In genomic region chr16:18801197-18801972, GRCh38 we compare ENCODE assay signal across 8 cellular contexts. TPM values are rescaled to one million over a fixed set of nuclear protein-coding genes. Genes with fewer than 3 reads are reported as not detected.
DNase-seq lines count a peak whose midpoint lies in the region; ATAC-seq and TF ChIP-seq lines count a peak whose summit lies in the region.

TSS of gene ARL6IP1 (minus strand) at chr16:18801549. CDS start at chr16:18801466, 83 bp downstream.

- H3K4me1 ChIP-seq in CD4-positive, CD25-positive, alpha-beta regulatory T cell (ENCODE audit: control insufficient read depth, insufficient read depth, low read length, poor library complexity, severe bottlenecking): peaks cover 65% of the 10 kb centered on the region
- H3K4me1 ChIP-seq in duodenal mucosa (ENCODE audit: control insufficient read depth in 1 of 2, insufficient read depth in 2 of 2, low read length in 2 of 2): peaks cover 16 to 20% of the 10 kb centered on the region in 2 donors

- H3K9me3 ChIP-seq in CD4-positive, CD25-positive, alpha-beta regulatory T cell (ENCODE audit: control insufficient read depth in 2 of 2, low read length in 2 of 2): no peaks in the 10 kb centered on the region
- H3K9me3 ChIP-seq in duodenal mucosa (ENCODE audit: control insufficient read depth in 1 of 2, low read length in 2 of 2): no peaks in the 10 kb centered on the region

- peak; percentile 93 to 96 for ATAC-seq in CD4-positive, CD25-positive, alpha-beta regulatory T cell (ENCODE audit: low read depth in 2 of 2)
- ATAC-seq in GM19397 (IDR thresholded peaks at IDR 0.05; ENCODE audit: unreplicated experiment): peak; percentile 94
- ATAC-seq in HG03575 (IDR thresholded peaks at IDR 0.05; ENCODE audit: extremely low read depth, insufficient number of reproducible peaks, low FRiP score, unreplicated experiment): peak; percentile 77

- TF ChIP-seq CTCF in lower leg skin (IDR thresholded peaks at IDR 0.05): peak in 1 of 3 donors; percentile 98

- 0% methylated on average over 53 to 54 of the region's 75 CpGs for WGBS in lower leg skin, 2 donors

- DNase-seq in CD4-positive, CD25-positive, alpha-beta regulatory T cell: peak; percentile 98 to 100 (median 99)
- DNase-seq in NCI-H82 treated with DMSO at 0.1 percent for 48 hours (lab: John Stamatoyannopoulos, UW; ENCODE audit: unreplicated experiment) (peak; percentile 97), lower leg skin (ENCODE audit: low spot score in 2 of 2) (peak; percentile 99 to 100)
- DNase-seq in activated CD4-positive, alpha-beta memory T cell treated with anti-CD3 and anti-CD28 coated beads, Interleukin-2, amount 10 ng/mL, durations not matched to agents 7 days and 5 days: peak; percentile 99
- DNase-seq in stimulated activated CD4-positive, alpha-beta T cell treated with anti-CD3 and anti-CD28 coated beads, TNF-alpha, amount 100 ng/mL, for 1 hour (ENCODE audit: low read depth in 3 of 3, low spot score in 1 of 3): peak; percentile 95 to 98 (median 98)

- H3K27ac ChIP-seq in CD4-positive, CD25-positive, alpha-beta regulatory T cell (ENCODE audit: insufficient read depth, low read length, poor library complexity, severe bottlenecking): peak within 1 kb of the TSS; percentile 84
- H3K27ac ChIP-seq in duodenal mucosa (ENCODE audit: low read depth, low read length): peak within 1 kb of the TSS; percentile 90

- peaks cover 13% of the 10 kb centered on the region for H3K36me3 ChIP-seq in CD4-positive, CD25-positive, alpha-beta regulatory T cell (ENCODE audit: control insufficient read depth, insufficient read depth, low read length)
- H3K36me3 ChIP-seq in duodenal mucosa (ENCODE audit: control insufficient read depth in 1 of 2, insufficient read depth in 2 of 2, low read length in 2 of 2): peaks cover 8 to 15% of the 10 kb centered on the region in 2 donors

- H3K9me3 Mint-ChIP-seq in CD4-positive, CD25-positive, alpha-beta regulatory T cell: no peaks in the 10 kb centered on the region
- H3K9me3 Mint-ChIP-seq in activated CD4-positive, alpha-beta memory T cell treated with anti-CD3 and anti-CD28 coated beads, Interleukin-2, amount 10 ng/mL, durations not matched to agents 7 days and 5 days: no peaks in the 10 kb centered on the region

- peak within 1 kb of the TSS; percentile 86 for H3K4me3 ChIP-seq in CD4-positive, CD25-positive, alpha-beta regulatory T cell (ENCODE audit: low read depth, low read length)
- H3K4me3 ChIP-seq in duodenal mucosa (ENCODE audit: low read depth in 1 of 2, low read length in 2 of 2): peak within 1 kb of the TSS; percentile 87 to 97
- peak within 1 kb of the TSS; percentile 90 for H3K4me3 ChIP-seq in lower leg skin (ENCODE audit: low read depth, poor library complexity, severe bottlenecking)

- no peaks in the 10 kb centered on the region for H3K27me3 Mint-ChIP-seq in CD4-positive, CD25-positive, alpha-beta regulatory T cell
- no peaks in the 10 kb centered on the region for H3K27me3 Mint-ChIP-seq in activated CD4-positive, alpha-beta memory T cell treated with anti-CD3 and anti-CD28 coated beads, Interleukin-2, amount 10 ng/mL, durations not matched to agents 7 days and 5 days

- H3K27ac Mint-ChIP-seq in CD4-positive, CD25-positive, alpha-beta regulatory T cell: peak within 1 kb of the TSS; percentile 97 to 98 (median 97)
- H3K27ac Mint-ChIP-seq in activated CD4-positive, alpha-beta memory T cell treated with anti-CD3 and anti-CD28 coated beads, Interleukin-2, amount 10 ng/mL, durations not matched to agents 7 days and 5 days: peak within 1 kb of the TSS; percentile 98

- H3K4me1 Mint-ChIP-seq in CD4-positive, CD25-positive, alpha-beta regulatory T cell: peaks cover 37 to 69% (median 53%) of the 10 kb centered on the region in 4 donors
- H3K4me1 Mint-ChIP-seq in activated CD4-positive, alpha-beta memory T cell treated with anti-CD3 and anti-CD28 coated beads, Interleukin-2, amount 10 ng/mL, durations not matched to agents 7 days and 5 days: peaks cover 81% of the 10 kb centered on the region

- intact Hi-C loops in lower leg skin (cut with DNase I; ENCODE audit: low total_unique reads): loop anchor here (5.0 kb wide), 1 partner anchor 166 kb away; no protein-coding TSS in a partner anchor

- peak in 1 of 2 donors; percentile 92 for TF ChIP-seq POLR2A in lower leg skin (IDR thresholded peaks at IDR 0.05)

- CTCF ChIA-PET in activated CD4-positive, alpha-beta memory T cell treated with anti-CD3 and anti-CD28 coated beads, Interleukin-2, amount 10 ng/mL, durations not matched to agents 7 days and 5 days (lab: Charles Lee): interaction anchor here (0.6 to 9.0 kb wide), 21 partner anchors 8 to 318 kb away, joined by 3 to 144 read pairs (median 5); partner anchors contain the start of gene RPS15A

- H3K36me3 Mint-ChIP-seq in CD4-positive, CD25-positive, alpha-beta regulatory T cell: peaks cover 15% of the 10 kb centered on the region
- H3K36me3 Mint-ChIP-seq in activated CD4-positive, alpha-beta memory T cell treated with anti-CD3 and anti-CD28 coated beads, Interleukin-2, amount 10 ng/mL, durations not matched to agents 7 days and 5 days (ENCODE audit: low read depth): peaks cover 65% of the 10 kb centered on the region

- peak within 1 kb of the TSS; percentile 88 to 97 for H3K9ac ChIP-seq in duodenal mucosa (ENCODE audit: low read depth in 1 of 2, low read length in 2 of 2)

- H3K27me3 ChIP-seq in CD4-positive, CD25-positive, alpha-beta regulatory T cell (ENCODE audit: control insufficient read depth, insufficient read depth, low read length): no peaks in the 10 kb centered on the region
- no peaks in the 10 kb centered on the region for H3K27me3 ChIP-seq in duodenal mucosa (ENCODE audit: control insufficient read depth in 1 of 2, insufficient read depth in 2 of 2, low read length in 2 of 2)

- POLR2A ChIA-PET in activated CD4-positive, alpha-beta memory T cell treated with anti-CD3 and anti-CD28 coated beads, Interleukin-2, amount 10 ng/mL, durations not matched to agents 7 days and 5 days (lab: Charles Lee): interaction anchor here (0.6 to 9.1 kb wide), 24 partner anchors 8 to 1432 kb away, joined by 3 to 398 read pairs (median 5); partner anchors contain the start of genes COQ7, RPS15A, SMG1 and VPS35L

- H3K4me3 Mint-ChIP-seq in CD4-positive, CD25-positive, alpha-beta regulatory T cell: peak within 1 kb of the TSS; percentile 95 to 99 (median 96)
- peak within 1 kb of the TSS; percentile 96 for H3K4me3 Mint-ChIP-seq in activated CD4-positive, alpha-beta memory T cell treated with anti-CD3 and anti-CD28 coated beads, Interleukin-2, amount 10 ng/mL, durations not matched to agents 7 days and 5 days

RNA-seq across cellular contexts. Expression of gene ARL6IP1, which starts in this region (rescaled TPM):
- total RNA-seq in CD4-positive, CD25-positive, alpha-beta regulatory T cell: 110 TPM
- polyA plus RNA-seq in CD4-positive, CD25-positive, alpha-beta regulatory T cell: 100 to 1,000 TPM; 279 to 374 (median 304) TPM
- total RNA-seq in activated CD4-positive, alpha-beta memory T cell treated with anti-CD3 and anti-CD28 coated beads, Interleukin-2, amount 10 ng/mL, durations not matched to agents 7 days and 5 days: 100 to 1,000 TPM; 264 to 277 TPM
- 100 to 1,000 TPM in 3 of 4 donors, 10 to 100 TPM in 1; 97.6 to 186 (median 124) TPM for total RNA-seq in lower leg skin

Comparison
In these comparisons a context has a peak if more than half of its experiments do, and no peak if none do; other contexts are left out.
1. Peak in every context shown above with its lines: DNase-seq, ATAC-seq, H3K4me3 ChIP-seq and H3K27ac ChIP-seq.